ENCODE assay signal across 9 cellular contexts in the genomic region with DNA sequence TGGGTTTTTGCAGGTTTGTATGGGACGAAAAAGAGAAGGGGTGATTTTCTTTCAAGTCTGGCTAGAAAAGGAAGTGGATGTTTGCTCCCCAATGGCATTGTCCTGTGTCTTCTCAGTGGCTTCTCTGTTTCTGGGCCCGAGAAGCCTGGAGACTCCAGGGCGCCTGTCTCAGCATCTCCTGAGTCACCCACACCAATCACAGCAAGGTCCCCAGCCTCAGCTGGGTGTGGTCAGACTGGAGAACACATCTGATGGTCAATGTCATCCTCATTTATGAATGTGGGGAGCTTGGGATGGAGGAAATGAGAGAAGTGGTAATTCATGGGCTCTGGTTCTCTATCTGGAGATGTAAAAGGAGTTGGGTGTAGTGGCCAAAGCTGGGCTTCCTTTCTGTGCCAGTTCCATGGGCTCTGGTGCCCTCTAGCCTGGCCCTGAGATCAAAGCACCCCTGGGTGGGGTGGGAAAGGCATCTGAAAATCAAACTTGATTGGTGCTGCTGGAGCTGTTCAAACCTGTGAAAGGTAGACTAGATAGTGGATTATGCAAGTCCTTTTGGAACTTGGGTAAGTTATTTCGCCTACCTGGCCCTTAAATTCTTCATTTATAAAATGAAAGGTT. TPM values are rescaled to one million over a fixed set of nuclear protein-coding genes. Genes with fewer than 3 reads are reported as not detected.
DNase-seq lines count a peak whose midpoint lies in the region; ATAC-seq, FAIRE-seq and TF ChIP-seq lines count a peak whose summit lies in the region.
"Had no signal": no experiment of that assay in that cellular context is flagged by ENCODE, and none has a peak within 500 bp of the region (broad histone marks: within the 10 kb centered on the region; RNA-seq: fewer than 3 reads in every experiment).

No MANE protein-coding gene starts in this region.

- H3K4me3 ChIP-seq in IMR-90 (ENCODE audit: insufficient read depth, low read depth, low read length), result no peak overlapping the region
- no peak overlapping the region for H3K4me3 ChIP-seq in ascending aorta
- H3K4me3 ChIP-seq in lung, result no peak overlapping the region

- DNase-seq in D721Med (ENCODE audit: insufficient read length, low spot score) (no peak), IMR-90 (no peak), ascending aorta (ENCODE audit: low spot score in 2 of 2) (no peak), lung (ENCODE audit: low spot score) (no peak), frontal cortex (ENCODE audit: low spot score in 2 of 2) (no peak)

- H4K5ac ChIP-seq in IMR-90 (ENCODE audit: low read depth, low read length), result no peak overlapping the region

- 100% methylated on average over 1 of the region's 4 CpGs; no CpG with 5 or more reads in 1 of the 2 experiments for WGBS in IMR-90 (ENCODE audit: extremely low coverage in 2 of 2, insufficient read length in 1 of 2), 2 experiments
- WGBS in lung, 2 donors, result 81 to 87% methylated on average over 4 of the region's 4 CpGs

- H3K27ac ChIP-seq in IMR-90 (ENCODE audit: insufficient read depth, low read length), result no peak overlapping the region
- no peak overlapping the region for H3K27ac ChIP-seq in ascending aorta
- H3K27ac ChIP-seq in lung (ENCODE audit: low read depth in 1 of 2, low read length in 1 of 2), result no peak overlapping the region
- H3K27ac ChIP-seq: epithelial cell of prostate had no signal

- H3K9me3 ChIP-seq in IMR-90 (ENCODE audit: control insufficient read depth, insufficient read depth, low read length), result peaks cover 2% of the 10 kb centered on the region
- H3K9me3 ChIP-seq in ascending aorta, result no peaks in the 10 kb centered on the region
- no peaks in the 10 kb centered on the region for H3K9me3 ChIP-seq in lung (ENCODE audit: control insufficient read depth in 2 of 2, insufficient read depth in 1 of 2, low read length in 1 of 2)

- H3K36me3 ChIP-seq in IMR-90 (ENCODE audit: control insufficient read depth, insufficient read depth, low read length) (no peaks in the 10 kb centered on the region), ascending aorta (no peaks in the 10 kb centered on the region), lung (ENCODE audit: control insufficient read depth in 2 of 2, insufficient read depth in 2 of 2, low read length in 2 of 2) (no peaks in the 10 kb centered on the region)

- TF ChIP-seq CTCF in D721Med (IDR thresholded peaks at IDR 0.05; ENCODE audit: insufficient read depth, missing control alignments) (peak; percentile 31), IMR-90 (conservative IDR thresholded peaks at IDR 0.05; ENCODE audit: low read depth, low read length) (peak; percentile 50), ascending aorta (IDR thresholded peaks at IDR 0.05) (peak; percentile 20 to 62 (median 45)), lung (IDR thresholded peaks at IDR 0.05; ENCODE audit: control extremely low read depth, extremely low read depth) (peak; percentile 24)

- H3K18ac ChIP-seq in IMR-90 (ENCODE audit: low read depth, low read length), result no peak overlapping the region

- H2BK20ac ChIP-seq in IMR-90 (ENCODE audit: low read depth, low read length), result no peak overlapping the region

- H3K4me1 ChIP-seq in IMR-90 (ENCODE audit: control insufficient read depth, insufficient read depth, low read length) (no peaks in the 10 kb centered on the region; the same call in 1 of the 2 replicates), ascending aorta (peaks cover 0 to under 1% of the 10 kb centered on the region in 2 donors), lung (ENCODE audit: control insufficient read depth in 2 of 2, insufficient read depth in 2 of 2, low read length in 2 of 2) (peaks cover 0 to 3% of the 10 kb centered on the region in 2 donors)

- H4K8ac ChIP-seq in IMR-90 (ENCODE audit: low read depth in 2 of 2, low read length in 2 of 2), result no peak overlapping the region

- H3K27me3 ChIP-seq in IMR-90 (ENCODE audit: control insufficient read depth, insufficient read depth, low read length), result peaks cover 8% of the 10 kb centered on the region
- no peaks in the 10 kb centered on the region for H3K27me3 ChIP-seq in ascending aorta
- H3K27me3 ChIP-seq in lung (ENCODE audit: control insufficient read depth, insufficient read depth), result no peaks in the 10 kb centered on the region

- no peak overlapping the region for H3K9ac ChIP-seq in IMR-90 (ENCODE audit: low read depth, low read length)

- CTCF ChIA-PET in IMR-90 (lab: Yijun Ruan, JAX), result interaction anchor here (0.6 to 1.9 kb wide), 8 partner anchors 14 to 946 kb away, joined by 3 to 8 read pairs (median 4); a partner anchor contains a TSS

- peaks cover 4% of the 10 kb centered on the region for H3K9me1 ChIP-seq in IMR-90 (ENCODE audit: insufficient read depth, low read length)

- H3K23ac ChIP-seq in IMR-90 (ENCODE audit: low read depth, low read length), result no peak overlapping the region

- H3K4me2 ChIP-seq in IMR-90 (ENCODE audit: low read depth, low read length), result no peak overlapping the region

- FAIRE-seq in D721Med (lab: Jason Lieb, UNC), result no peak
- no peak for FAIRE-seq in frontal cortex (lab: Jason Lieb, UNC)

- in situ Hi-C loops in IMR-90 (cut with MboI; ENCODE audit: low sequenced_read_pairs), result no loop called here

- no peaks in the 10 kb centered on the region for H4K20me1 ChIP-seq in IMR-90 (ENCODE audit: insufficient read depth, low read length)

- no peak overlapping the region for H2BK120ac ChIP-seq in IMR-90 (ENCODE audit: low read depth, low read length)

- H3K56ac ChIP-seq in IMR-90 (ENCODE audit: extremely low read depth, insufficient read depth, low read length), result no peak overlapping the region

- H4K91ac ChIP-seq in IMR-90 (ENCODE audit: insufficient read depth, low read depth, low read length), result no peak overlapping the region

- H3K79me1 ChIP-seq in IMR-90 (ENCODE audit: low read depth in 1 of 2, low read length in 2 of 2), result no peaks in the 10 kb centered on the region

- POLR2A ChIA-PET in IMR-90 (lab: Charles Lee; ENCODE audit: unreplicated experiment), result interaction anchor here (0.5 kb wide), 1 partner anchor 15 kb away, joined by 4 read pairs; no protein-coding TSS in a partner anchor

- ATAC-seq in IMR-90 (ENCODE audit: low read depth) (peak; percentile 48; the same call in 1 of the 2 replicates), lung (ENCODE audit: insufficient read depth, low FRiP score) (no peak), HG02759 (IDR thresholded peaks at IDR 0.05; ENCODE audit: unreplicated experiment) (no peak), HG03196 (IDR thresholded peaks at IDR 0.05; ENCODE audit: unreplicated experiment) (no peak), HG03045 (IDR thresholded peaks at IDR 0.05; ENCODE audit: unreplicated experiment) (no peak)

- H2AFZ ChIP-seq in IMR-90 (replicated peaks; ENCODE audit: low read length, poor library complexity), result no peak overlapping the region

- no peak overlapping the region for H3K14ac ChIP-seq in IMR-90 (replicated peaks; ENCODE audit: low read depth, low read length)

- dilution Hi-C loops in IMR-90 (cut with HindIII; ENCODE audit: low sequenced_read_pairs, unreplicated experiment), result no loop called here

- H2AK9ac ChIP-seq in IMR-90 (replicated peaks; ENCODE audit: low read depth, low read length, poor library complexity), result peak overlapping the region; percentile 66

- no peak overlapping the region for H2BK5ac ChIP-seq in IMR-90 (ENCODE audit: low read depth, low read length, poor library complexity, severe bottlenecking)

- TF ChIP-seq RAD21 in IMR-90 (IDR thresholded peaks at IDR 0.05; ENCODE audit: low read length), result peak; percentile 61

- 0 out of 2 replicates have a peak overlapping the region, but pooled peaks have one; percentile 27 for H3K4ac ChIP-seq in IMR-90 (ENCODE audit: low read depth, low read length)

- no peak overlapping the region for H2AK5ac ChIP-seq in IMR-90 (ENCODE audit: low read depth, low read length)

- BruUV-seq in IMR-90 (replicated peaks; lab: Mats Ljungman, UMichigan), result no TSS peak

- TF ChIP-seq POLR2A in IMR-90 (IDR thresholded peaks at IDR 0.05; ENCODE audit: low read depth, low read length), result no peak

- intact Hi-C loops in IMR-90 (cut with micrococcal nuclease), result loop anchor here (1.0 kb wide), 1 partner anchor 299 kb away; no protein-coding TSS in a partner anchor
- intact Hi-C loops in ascending aorta (cut with DNase I), result no loop called here

- H2BK15ac ChIP-seq in IMR-90 (ENCODE audit: low read depth, low read length), result no peak overlapping the region

TF ChIP-seq in IMR-90, 13 proteins besides CTCF, POLR2A, EP300 and RAD21:
- TF ChIP-seq RFX5 (IDR thresholded peaks at IDR 0.05; ENCODE audit: low read depth, low read length), result no peak
- no peak for TF ChIP-seq RCOR1 (IDR thresholded peaks at IDR 0.05; ENCODE audit: insufficient replicate concordance, low read length)
- TF ChIP-seq, protein P1, sequence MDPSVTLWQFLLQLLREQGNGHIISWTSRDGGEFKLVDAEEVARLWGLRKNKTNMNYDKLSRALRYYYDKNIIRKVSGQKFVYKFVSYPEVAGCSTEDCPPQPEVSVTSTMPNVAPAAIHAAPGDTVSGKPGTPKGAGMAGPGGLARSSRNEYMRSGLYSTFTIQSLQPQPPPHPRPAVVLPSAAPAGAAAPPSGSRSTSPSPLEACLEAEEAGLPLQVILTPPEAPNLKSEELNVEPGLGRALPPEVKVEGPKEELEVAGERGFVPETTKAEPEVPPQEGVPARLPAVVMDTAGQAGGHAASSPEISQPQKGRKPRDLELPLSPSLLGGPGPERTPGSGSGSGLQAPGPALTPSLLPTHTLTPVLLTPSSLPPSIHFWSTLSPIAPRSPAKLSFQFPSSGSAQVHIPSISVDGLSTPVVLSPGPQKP (IDR thresholded peaks at IDR 0.05; ENCODE audit: borderline replicate concordance, low read depth, low read length), result no peak
- TF ChIP-seq FOS (IDR thresholded peaks at IDR 0.05; ENCODE audit: low read depth, low read length), result no peak
- TF ChIP-seq SMC3 (IDR thresholded peaks at IDR 0.05; ENCODE audit: low read depth, low read length), result peak; percentile 43

RNA-seq across cellular contexts. Expression of a gene that starts 13.4 kb away (rescaled TPM):
- total RNA-seq in IMR-90 (2012; rRNA removed) (15.3 and 18.5 TPM in 2 replicates), ascending aorta (50.4 TPM), lung (10 to 100 TPM; 12.1 to 15.4 TPM), frontal cortex (2.0 TPM)
- polyA plus RNA-seq in IMR-90 (2012; rRNA removed) (9.8 and 10.4 TPM in 2 replicates), lung (10 to 100 TPM; 15.1 to 31.5 TPM)
- 9.5 and 12.6 TPM in 2 replicates for polyA plus RNA-seq in IMR-90 (2012; cell fraction: cytosol; rRNA removed)
- polyA plus RNA-seq in IMR-90 (2012; cell fraction: nucleus; rRNA removed; ENCODE audit: low replicate concordance), result 6.3 and 7.6 TPM in 2 replicates

RNA-seq across cellular contexts. Expression of a gene that starts 32.7 kb away (rescaled TPM):
- total RNA-seq in IMR-90 (2012; rRNA removed), result 1,160 and 1,364 TPM in 2 replicates
- 912 and 966 TPM in 2 replicates for polyA plus RNA-seq in IMR-90 (2012; rRNA removed)
- polyA plus RNA-seq in IMR-90 (2012; cell fraction: cytosol; rRNA removed), result 476 and 972 TPM in 2 replicates
- 66.0 and 616 TPM in 2 replicates for polyA plus RNA-seq in IMR-90 (2012; cell fraction: nucleus; rRNA removed; ENCODE audit: low replicate concordance)
- total RNA-seq in ascending aorta, result 377 TPM
- total RNA-seq in lung, result 1,000 to 10,000 TPM in 1 of 2 donors, 100 to 1,000 TPM in 1; 796 to 1,951 TPM
- 100 to 1,000 TPM; 875 to 954 TPM for polyA plus RNA-seq in lung
- 946 TPM for total RNA-seq in frontal cortex
